13 cellular contexts compared by ENCODE assay signal in genomic region chr1:59880001-59880400, GRCh38. TPM values are rescaled to one million over a fixed set of nuclear protein-coding genes. Genes with fewer than 3 reads are reported as not detected.
"Had no signal": no experiment of that assay in that cellular context is flagged by ENCODE, and none has a peak within 500 bp of the region (broad histone marks: within the 10 kb centered on the region; RNA-seq: fewer than 3 reads in every experiment).

No MANE protein-coding gene starts in this region.

- H3K27ac ChIP-seq: hepatocyte, neural progenitor cell, thoracic aorta, upper lobe of left lung had no signal

- H3K9ac ChIP-seq: neural progenitor cell had no signal

- DNase-seq: activated CD4-positive, CD25-positive, alpha-beta regulatory T cell had no signal

- H3K27ac Mint-ChIP-seq: activated CD4-positive, alpha-beta memory T cell treated with anti-CD3 and anti-CD28 coated beads, Interleukin-2, amount 10 ng/mL, durations not matched to agents 7 days and 5 days; activated CD8-positive, alpha-beta memory T cell treated with anti-CD3 and anti-CD28 coated beads, Interleukin-2, amount 10 ng/mL, durations not matched to agents 7 days and 5 days; activated naive CD8-positive, alpha-beta T cell treated with anti-CD3 and anti-CD28 coated beads, Interleukin-2, amount 10 ng/mL, durations not matched to agents 7 days and 5 days; activated T-helper 17 cell treated with anti-CD3 and anti-CD28 coated beads, Interleukin-2, amount 50 U/mL, for 72 hours; memory B cell; neural progenitor cell; stimulated activated naive B cell treated with anti-CD40 and anti-IgM and Interleukin-4, amounts not matched to agents 10 μg/mL and 1 μg/mL and 100 μg/mL, for 72 hours; T-cell had no signal

- H3K4me1 Mint-ChIP-seq: activated CD4-positive, alpha-beta memory T cell treated with anti-CD3 and anti-CD28 coated beads, Interleukin-2, amount 10 ng/mL, durations not matched to agents 7 days and 5 days; activated CD8-positive, alpha-beta memory T cell treated with anti-CD3 and anti-CD28 coated beads, Interleukin-2, amount 10 ng/mL, durations not matched to agents 7 days and 5 days; activated T-helper 17 cell treated with anti-CD3 and anti-CD28 coated beads, Interleukin-2, amount 50 U/mL, for 72 hours; memory B cell; stimulated activated naive B cell treated with anti-CD40 and anti-IgM and Interleukin-4, amounts not matched to agents 10 μg/mL and 1 μg/mL and 100 μg/mL, for 72 hours; T-cell had no signal

- ATAC-seq: activated CD8-positive, alpha-beta memory T cell treated with anti-CD3 and anti-CD28 coated beads, Interleukin-2, amount 10 ng/mL, durations not matched to agents 7 days and 5 days; activated T-helper 17 cell treated with anti-CD3 and anti-CD28 coated beads, Interleukin-2, amount 50 U/mL, for 72 hours had no signal

- H3K4me3 ChIP-seq: hepatocyte, neural progenitor cell, thoracic aorta, upper lobe of left lung had no signal

- H3K9me3 Mint-ChIP-seq: activated T-helper 17 cell treated with anti-CD3 and anti-CD28 coated beads, Interleukin-2, amount 50 U/mL, for 72 hours had no signal

- H3K27me3 Mint-ChIP-seq: activated T-helper 17 cell treated with anti-CD3 and anti-CD28 coated beads, Interleukin-2, amount 50 U/mL, for 72 hours had no signal

- H2AFZ ChIP-seq: hepatocyte, neural progenitor cell had no signal

- H3K4me2 ChIP-seq: hepatocyte, neural progenitor cell had no signal

- H3K4me1 ChIP-seq: neural progenitor cell had no signal

- H3K27me3 ChIP-seq: hepatocyte, neural progenitor cell, upper lobe of left lung had no signal

- H3K4me3 Mint-ChIP-seq: activated CD4-positive, alpha-beta memory T cell treated with anti-CD3 and anti-CD28 coated beads, Interleukin-2, amount 10 ng/mL, durations not matched to agents 7 days and 5 days; activated CD8-positive, alpha-beta memory T cell treated with anti-CD3 and anti-CD28 coated beads, Interleukin-2, amount 10 ng/mL, durations not matched to agents 7 days and 5 days; activated naive CD8-positive, alpha-beta T cell treated with anti-CD3 and anti-CD28 coated beads, Interleukin-2, amount 10 ng/mL, durations not matched to agents 7 days and 5 days; activated T-helper 17 cell treated with anti-CD3 and anti-CD28 coated beads, Interleukin-2, amount 50 U/mL, for 72 hours; memory B cell; naive thymus-derived CD4-positive, alpha-beta T cell; neural progenitor cell; stimulated activated naive B cell treated with anti-CD40 and anti-IgM and Interleukin-4, amounts not matched to agents 10 μg/mL and 1 μg/mL and 100 μg/mL, for 72 hours; T-cell had no signal

- H3K36me3 ChIP-seq: neural progenitor cell, thoracic aorta, upper lobe of left lung had no signal

RNA-seq across cellular contexts. Expression of gene CYP2J2, which starts 46.6 kb away (rescaled TPM):
- total RNA-seq: thoracic aorta had no signal
